8 cellular contexts compared by ENCODE assay signal in genomic region chr10:88114368-88114767, GRCh38.
DNase-seq lines count a peak whose midpoint lies in the region; ATAC-seq, FAIRE-seq and TF ChIP-seq lines count a peak whose summit lies in the region.

No MANE protein-coding gene starts in this region.

- peak overlapping the region in 6 of 11 experiments; percentile 60 to 78 (median 70); a peak in 12 of 22 replicates for H3K9ac ChIP-seq in BLaER1 treated with 17β-estradiol and CSF1 and Interleukin-3, amounts not matched to agents 10 nM and 100 nM
- H3K9ac ChIP-seq in K562 (ENCODE audit: insufficient read depth in 1 of 2, low read depth in 2 of 2, low read length in 2 of 2) = no peak overlapping the region

- POLR2A ChIA-PET in K562 (lab: Yijun Ruan, JAX) = no interaction called here

- FAIRE-seq in K562 (lab: Jason Lieb, UNC) = peak; percentile 46

- in situ Hi-C loops in GM13976 (cut with MboI; ENCODE audit: low sequenced_read_pairs, unreplicated experiment) = loop anchor here (10.0 kb wide), 1 partner anchor 440 kb away; no protein-coding TSS in a partner anchor
- in situ Hi-C loops in K562 (cut with MboI) = no loop called here

- TF ChIP-seq RAD21 in K562 (CRISPR knock-in tag; conservative IDR thresholded peaks at IDR 0.05 in 1 of 2, IDR thresholded peaks at IDR 0.05 in 1 of 2) = peak; percentile 73 to 82

- H3K4me2 ChIP-seq in BLaER1 treated with 17β-estradiol and CSF1 and Interleukin-3, amounts not matched to agents 10 nM and 100 nM = peak overlapping the region; percentile 69 to 89 (median 80)
- H3K4me2 ChIP-seq in K562 (ENCODE audit: insufficient read depth, low read length) = no peak overlapping the region

- H3K4me3 ChIP-seq in BLaER1 treated with 17β-estradiol and CSF1 and Interleukin-3, amounts not matched to agents 10 nM and 100 nM = no peak overlapping the region; a peak in 1 of 20 replicates
- no peak overlapping the region for H3K4me3 ChIP-seq in K562

- TF ChIP-seq CTCF in GM13976 (IDR thresholded peaks at IDR 0.05; ENCODE audit: borderline replicate concordance, control extremely low read depth, extremely low read depth, insufficient read depth, missing control alignments) = peak; percentile 63
- TF ChIP-seq CTCF in K562 (IDR thresholded peaks at IDR 0.05 in 2 of 3, conservative IDR thresholded peaks at IDR 0.05 in 1 of 3; ENCODE audit: insufficient read depth in 2 of 3, low read depth in 1 of 3, low read length in 3 of 3) = peak; percentile 47 to 61 (median 56)

- H3K4me1 ChIP-seq in BLaER1 treated with 17β-estradiol and CSF1 and Interleukin-3, amounts not matched to agents 10 nM and 100 nM = peaks cover 77 to 88% (median 82%) of the 10 kb centered on the region in 10 experiments
- no peaks in the 10 kb centered on the region; a peak in 1 of 5 replicates for H3K4me1 ChIP-seq in K562 (replicated peaks in 1 of 2; ENCODE audit: control insufficient read depth in 2 of 2, insufficient read depth in 2 of 2, low read length in 2 of 2)

- H3K79me2 ChIP-seq in K562 (ENCODE audit: control insufficient read depth, insufficient read depth, low read length) = no peaks in the 10 kb centered on the region

- WGBS in K562 (ENCODE audit: insufficient coverage, low coverage, missing lambda C conversion rate) = 0% methylated on average over 6 of the region's 7 CpGs

- BruUV-seq in K562 (replicated peaks; lab: Mats Ljungman, UMichigan) = no TSS peak

- H4K20me1 ChIP-seq in BLaER1 treated with 17β-estradiol and CSF1 and Interleukin-3, amounts not matched to agents 10 nM and 100 nM = no peaks in the 10 kb centered on the region
- H4K20me1 ChIP-seq in K562 (replicated peaks; ENCODE audit: control insufficient read depth, insufficient read depth, low read length) = no peaks in the 10 kb centered on the region

- H2AFZ ChIP-seq in K562 (ENCODE audit: low read depth, low read length) = no peak overlapping the region

- H3K36me3 ChIP-seq in BLaER1 treated with 17β-estradiol and CSF1 and Interleukin-3, amounts not matched to agents 10 nM and 100 nM = no peaks in the 10 kb centered on the region
- H3K36me3 ChIP-seq in K562 (ENCODE audit: control insufficient read depth, insufficient read depth, low read length) = no peaks in the 10 kb centered on the region

- no peak for TF ChIP-seq POLR2A in K562 (conservative IDR thresholded peaks at IDR 0.05)

- CTCF ChIA-PET in K562 (lab: Yijun Ruan, JAX; ENCODE audit: low intra/inter-chr PET ratio) = interaction anchor here (0.9 to 1.0 kb wide), 2 partner anchors 254 to 264 kb away, joined by 3 read pairs; no protein-coding TSS in a partner anchor

- intact Hi-C loops in K562 (cut with micrococcal nuclease) = loop anchor here (1.0 kb wide), 1 partner anchor 253 kb away; no protein-coding TSS in a partner anchor

- H3K27ac ChIP-seq in BLaER1 treated with 17β-estradiol and CSF1 and Interleukin-3, amounts not matched to agents 10 nM and 100 nM = peak overlapping the region in 9 of 11 experiments; percentile 57 to 96 (median 90); a peak in 18 of 22 replicates
- no peak overlapping the region for H3K27ac ChIP-seq in K562 (ENCODE audit: extremely low read depth, low read depth, low read length)

- TF ChIP-seq EP300 in K562 (IDR thresholded peaks at IDR 0.05; ENCODE audit: low read length) = no peak

- no peaks in the 10 kb centered on the region for H3K27me3 ChIP-seq in BLaER1 treated with 17β-estradiol and CSF1 and Interleukin-3, amounts not matched to agents 10 nM and 100 nM
- H3K27me3 ChIP-seq in K562 (ENCODE audit: control insufficient read depth in 2 of 2, insufficient read depth in 2 of 2, low read length in 2 of 2) = peaks cover 0 to 3% of the 10 kb centered on the region in 2 experiments; a peak in 2 of 5 replicates

- H3K9me3 ChIP-seq in BLaER1 treated with 17β-estradiol and CSF1 and Interleukin-3, amounts not matched to agents 10 nM and 100 nM (replicated peaks in 1 of 11) = peaks cover 0 to 10% (median 0%) of the 10 kb centered on the region in 11 experiments; a peak in 8 of 22 replicates
- H3K9me3 ChIP-seq in K562 (replicated peaks; ENCODE audit: control insufficient read depth, insufficient read depth, low read depth, low read length) = no peaks in the 10 kb centered on the region

- ATAC-seq in K562 (peak; percentile 95), left lobe of liver (peak; percentile 99), HG03432 (IDR thresholded peaks at IDR 0.05; ENCODE audit: unreplicated experiment) (no peak), HG02884 (IDR thresholded peaks at IDR 0.05; ENCODE audit: unreplicated experiment) (no peak)

- DNase-seq in GM13976 (ENCODE audit: low spot score) (no peak), NCI-H146 treated with DMSO at 0.1 percent for 48 hours (lab: John Stamatoyannopoulos, UW; ENCODE audit: unreplicated experiment) (peak; percentile 49), K562 (ENCODE audit: extremely low read depth in 1 of 4, low spot score in 3 of 4) (peak; percentile 24 to 51 (median 32)), left lobe of liver (ENCODE audit: low spot score) (peak; percentile 71), superior temporal gyrus (ENCODE audit: extremely low spot score) (no peak)

- H3K9me1 ChIP-seq in K562 (ENCODE audit: control insufficient read depth, insufficient read depth, low read length) = no peaks in the 10 kb centered on the region

TF ChIP-seq in K562, 482 proteins besides CTCF, POLR2A, EP300 and RAD21 (continues in another document):
- TF ChIP-seq CTBP1 (IDR thresholded peaks at IDR 0.05; ENCODE audit: borderline replicate concordance) = 0 out of 2 replicates have a peak, but pooled peaks have one; percentile 17
- no peak for TF ChIP-seq MTF1 (CRISPR knock-in tag; IDR thresholded peaks at IDR 0.05; ENCODE audit: borderline replicate concordance)
- TF ChIP-seq ZSCAN32 (CRISPR knock-in tag; IDR thresholded peaks at IDR 0.05) = no peak
- TF ChIP-seq XRCC4 (IDR thresholded peaks at IDR 0.05; ENCODE audit: extremely low read depth, insufficient read depth, insufficient read length) = no peak
- no peak for TF ChIP-seq TRIM24 (IDR thresholded peaks at IDR 0.05)
- no peak for TF ChIP-seq ATF1 (CRISPR knock-in tag; IDR thresholded peaks at IDR 0.05)
- TF ChIP-seq ATF1 (tag; IDR thresholded peaks at IDR 0.05) = 0 out of 2 replicates have a peak, but pooled peaks have one; percentile 12
- TF ChIP-seq PHB (CRISPR knock-in tag; IDR thresholded peaks at IDR 0.05) = no peak
- TF ChIP-seq CREBBP (IDR thresholded peaks at IDR 0.05; ENCODE audit: low read depth, low read length) = no peak
- TF ChIP-seq MTA2 (IDR thresholded peaks at IDR 0.05; ENCODE audit: low read depth) = no peak
- TF ChIP-seq ARID4B (CRISPR knock-in tag; IDR thresholded peaks at IDR 0.05) = no peak
- 0 out of 2 replicates have a peak, but pooled peaks have one; percentile 31 for TF ChIP-seq CREM (IDR thresholded peaks at IDR 0.05; ENCODE audit: low read depth)
- 0 out of 2 replicates have a peak, but pooled peaks have one; percentile 10 for TF ChIP-seq EHMT2 (IDR thresholded peaks at IDR 0.05)

Comparison
In these comparisons a context has a peak if more than half of its experiments do, and no peak if none do; other contexts are left out.
1. H3K9ac ChIP-seq: peak in BLaER1 treated with 17β-estradiol and CSF1 and Interleukin-3, amounts not matched to agents 10 nM and 100 nM (6 of 11); none in K562 (0 of 2).
2. DNase-seq: peak in NCI-H146 treated with DMSO at 0.1 percent for 48 hours (single experiment), K562 (4 of 4) and left lobe of liver (single experiment); none in GM13976 (single experiment) and superior temporal gyrus (single experiment).
3. ATAC-seq: peak in K562 (single experiment) and left lobe of liver (single experiment); none in HG03432 (single experiment) and HG02884 (single experiment).